Comparison of ENCODE assay signal across 28 cellular contexts in genomic region chr3:94532951-94533350, GRCh38.
"Had no signal": no experiment of that assay in that cellular context is flagged by ENCODE, and none has a peak within 500 bp of the region (broad histone marks: within the 10 kb centered on the region; RNA-seq: fewer than 3 reads in every experiment).

No MANE protein-coding gene starts in this region.

- DNase-seq: activated effector memory CD4-positive, alpha-beta T cell treated with anti-CD3 and anti-CD28 coated beads, Interleukin-2, amount 50 U/mL, for 16 hours; activated effector memory CD4-positive, alpha-beta T cell treated with Interleukin-2 at 50 U/mL for 16 hours; activated gamma-delta T cell; activated gamma-delta T cell treated with Interleukin-2 at 50 U/mL for 16 hours; activated naive CD4-positive, alpha-beta T cell; activated naive CD4-positive, alpha-beta T cell treated with anti-CD3 and anti-CD28 coated beads for 36 hours; activated naive CD4-positive, alpha-beta T cell treated with anti-CD3 and anti-CD28 coated beads, Interleukin-2, amount 10 ng/mL, durations not matched to agents 7 days and 5 days; activated naive CD4-positive, alpha-beta T cell treated with anti-CD3 and anti-CD28 coated beads, Interleukin-2, amount 50 U/mL, for 16 hours; activated naive CD4-positive, alpha-beta T cell treated with Interleukin-2 at 50 U/mL for 16 hours; activated naive CD8-positive, alpha-beta T cell treated with anti-CD3 and anti-CD28 coated beads for 36 hours; activated naive CD8-positive, alpha-beta T cell treated with anti-CD3 and anti-CD28 coated beads, Interleukin-2, amount 10 ng/mL, durations not matched to agents 7 days and 5 days; activated naive CD8-positive, alpha-beta T cell treated with anti-CD3 and anti-CD28 coated beads, Interleukin-2, amount 50 U/mL, for 24 hours; activated T-cell treated with anti-CD3 and anti-CD28 coated beads, Interleukin-2, amount 50 U/mL, for 1 hour; activated T-cell treated with anti-CD3 and anti-CD28 coated beads, Interleukin-2, amount 50 U/mL, for 24 hours; activated T-cell treated with anti-CD3 and anti-CD28 coated beads, Interleukin-2, amount 50 U/mL, for 4 hours; activated T-cell treated with anti-CD3 and anti-CD28 coated beads, Interleukin-2, amount 50 U/mL, for 48 hours; activated T-cell treated with anti-CD3 and anti-CD28 coated beads, Interleukin-2, amount 50 U/mL, for 72 hours; adrenal gland; amniotic stem cell; amygdala; anterior cingulate cortex; aorta; body of pancreas; brain microvascular endothelial cell; central memory CD4-positive, alpha-beta T cell; cerebellar nuclear complex had no signal

- ATAC-seq: activated naive CD4-positive, alpha-beta T cell treated with anti-CD3 and anti-CD28 coated beads, Interleukin-2, amount 50 U/mL, for 72 hours; activated naive CD8-positive, alpha-beta T cell treated with anti-CD3 and anti-CD28 coated beads, Interleukin-2, amount 50 U/mL, for 24 hours; activated T-cell treated with anti-CD3 and anti-CD28 coated beads, Interleukin-2, amount 50 U/mL, for 4 hours; activated T-cell treated with anti-CD3 and anti-CD28 coated beads, Interleukin-2, amount 50 U/mL, for 72 hours; activated T-helper 17 cell treated with anti-CD3 and anti-CD28 coated beads, Interleukin-2, amount 50 U/mL, for 72 hours; body of pancreas had no signal
